28 cellular contexts compared by ENCODE assay signal in genomic region chr2:130366720-130367119, GRCh38.
"Had no signal": no experiment of that assay in that cellular context is flagged by ENCODE, and none has a peak within 500 bp of the region (broad histone marks: within the 10 kb centered on the region; RNA-seq: fewer than 3 reads in every experiment).

No MANE protein-coding gene starts in this region.

- FAIRE-seq: endometrium, endothelial cell of umbilical vein had no signal

- H3K4me3 ChIP-seq: adrenal gland, body of pancreas, colonic mucosa, esophagus squamous epithelium, gastroesophageal sphincter had no signal

- H3K4me1 ChIP-seq: colonic mucosa had no signal

- DNase-seq: activated CD4-positive, alpha-beta memory T cell treated with anti-CD3 and anti-CD28 coated beads for 36 hours; activated CD4-positive, alpha-beta T cell treated with anti-CD3 and anti-CD28 coated beads for 1 hour; activated CD4-positive, alpha-beta T cell treated with anti-CD3 and anti-CD28 coated beads for 48 hours; activated CD4-positive, CD25-positive, alpha-beta regulatory T cell; activated CD8-positive, alpha-beta memory T cell treated with anti-CD3 and anti-CD28 coated beads, Interleukin-2, amount 10 ng/mL, durations not matched to agents 7 days and 5 days; activated CD8-positive, alpha-beta memory T cell treated with anti-CD3 and anti-CD28 coated beads, Interleukin-2, amount 50 U/mL, for 4 hours; activated CD8-positive, alpha-beta T cell treated with anti-CD3 and anti-CD28 coated beads, Interleukin-2, amount 10 ng/mL, durations not matched to agents 7 days and 5 days; activated effector memory CD4-positive, alpha-beta T cell treated with anti-CD3 and anti-CD28 coated beads, Interleukin-2, amount 50 U/mL, for 16 hours; activated naive CD4-positive, alpha-beta T cell treated with anti-CD3 and anti-CD28 coated beads for 36 hours; activated naive CD8-positive, alpha-beta T cell treated with anti-CD3 and anti-CD28 coated beads for 36 hours; activated naive CD8-positive, alpha-beta T cell treated with anti-CD3 and anti-CD28 coated beads, Interleukin-2, amount 50 U/mL, for 24 hours; activated T-cell treated with anti-CD3 and anti-CD28 coated beads, Interleukin-2, amount 50 U/mL, for 1 hour; activated T-cell treated with anti-CD3 and anti-CD28 coated beads, Interleukin-2, amount 50 U/mL, for 48 hours; adrenal gland; amygdala; aorta; central memory CD4-positive, alpha-beta T cell; cerebellar nuclear complex; colonic mucosa; effector CD8-positive, alpha-beta T cell; esophagus squamous epithelium; foreskin melanocyte; T-helper 2 cell had no signal

- H3K27ac ChIP-seq: adrenal gland, body of pancreas, colonic mucosa, epithelial cell of prostate, esophagus squamous epithelium, gastroesophageal sphincter had no signal

- H3K27me3 ChIP-seq: adrenal gland, body of pancreas, colonic mucosa, esophagus squamous epithelium, gastroesophageal sphincter had no signal

- ATAC-seq: activated CD8-positive, alpha-beta memory T cell treated with anti-CD3 and anti-CD28 coated beads, Interleukin-2, amount 10 ng/mL, durations not matched to agents 7 days and 5 days; activated CD8-positive, alpha-beta T cell treated with anti-CD3 and anti-CD28 coated beads, Interleukin-2, amount 10 ng/mL, durations not matched to agents 7 days and 5 days; activated naive CD8-positive, alpha-beta T cell treated with anti-CD3 and anti-CD28 coated beads, Interleukin-2, amount 50 U/mL, for 24 hours; body of pancreas; gastroesophageal sphincter had no signal

- H3K36me3 ChIP-seq: adrenal gland, colonic mucosa had no signal

- H3K9me3 ChIP-seq: adrenal gland, body of pancreas, colonic mucosa, esophagus squamous epithelium, gastroesophageal sphincter had no signal
